ENCODE assay signal across 15 cellular contexts in the genomic region with DNA sequence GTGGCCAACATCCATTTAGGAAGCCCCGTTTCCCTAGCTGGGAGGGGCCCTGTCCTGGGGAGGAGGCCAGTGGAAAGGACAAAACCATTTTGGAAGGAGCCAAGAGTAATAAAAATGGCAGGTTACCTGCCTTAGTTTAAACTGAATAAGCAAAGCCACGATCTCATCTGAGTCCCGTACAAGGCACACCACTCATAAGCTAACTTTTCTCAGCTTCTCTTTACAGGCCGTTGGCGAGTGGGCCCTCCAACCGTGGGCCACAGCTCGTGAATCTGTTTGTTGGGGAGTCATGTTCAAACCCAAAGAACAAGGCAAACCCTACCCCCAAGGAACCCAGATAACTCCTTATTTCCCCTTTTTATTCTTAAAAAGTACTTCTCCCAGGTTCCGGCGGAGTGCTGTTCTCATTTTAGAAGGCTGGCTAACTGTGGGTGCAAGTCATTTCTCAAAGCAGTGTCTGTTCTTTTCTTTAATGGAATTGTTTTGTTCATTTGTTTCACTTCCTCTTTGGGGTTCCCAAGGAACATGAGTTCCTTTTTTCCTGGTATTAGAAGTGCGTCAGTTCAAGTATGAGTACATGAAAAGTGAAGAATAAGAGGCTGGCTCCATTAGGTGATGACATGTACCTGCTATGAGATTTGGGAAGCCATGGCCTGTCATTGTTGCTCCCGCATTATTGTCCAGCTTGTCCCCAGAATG.
DNase-seq lines count a peak whose midpoint lies in the region; ATAC-seq, FAIRE-seq and TF ChIP-seq lines count a peak whose summit lies in the region.
"Had no signal": no experiment of that assay in that cellular context is flagged by ENCODE, and none has a peak within 500 bp of the region (broad histone marks: within the 10 kb centered on the region; RNA-seq: fewer than 3 reads in every experiment).

No MANE protein-coding gene starts in this region.

- H3K9me3 ChIP-seq in heart right ventricle (no peaks in the 10 kb centered on the region), Karpas-422 (ENCODE audit: low read length) (no peaks in the 10 kb centered on the region)

- H3K79me2 ChIP-seq in Karpas-422 (ENCODE audit: low read length), result no peaks in the 10 kb centered on the region

- H4K20me1 ChIP-seq in Karpas-422 (ENCODE audit: insufficient read depth, low read depth, low read length), result peaks cover 4% of the 10 kb centered on the region; the same call in 1 of the 2 replicates

- no peaks in the 10 kb centered on the region for H3K36me3 ChIP-seq in heart right ventricle
- H3K36me3 ChIP-seq in Karpas-422 (ENCODE audit: insufficient read depth, low read length), result no peaks in the 10 kb centered on the region
- H3K36me3 ChIP-seq: neural progenitor cell had no signal

- no peak overlapping the region for H2AFZ ChIP-seq in Karpas-422 (ENCODE audit: low read length)
- H2AFZ ChIP-seq: neural progenitor cell had no signal

- peak in 5 of 8 donors; percentile 13 to 54 (median 27) for ATAC-seq in heart right ventricle
- ATAC-seq in HG02970 (IDR thresholded peaks at IDR 0.05; ENCODE audit: low FRiP score, unreplicated experiment), result no peak
- ATAC-seq in GM18867 (IDR thresholded peaks at IDR 0.05; ENCODE audit: unreplicated experiment), result no peak
- ATAC-seq: effector memory CD8-positive, alpha-beta T cell; SK-N-SH treated with all-trans-retinoic acid at 6 μM for 48 hours had no signal

- no peak overlapping the region for H3K4me2 ChIP-seq in Karpas-422 (ENCODE audit: low read depth, low read length, poor library complexity, severe bottlenecking)
- H3K4me2 ChIP-seq: neural progenitor cell had no signal

- intact Hi-C loops in heart right ventricle (cut with DNase I), result loop anchor here in 1 of 10 donors (10.0 kb wide), 1 partner anchor 289 kb away; the partner anchor contains the start of gene ETS2

- H3K27ac ChIP-seq in heart right ventricle, result peak overlapping the region in 7 of 10 donors; percentile 1 to 84 (median 58)
- no peak overlapping the region for H3K27ac ChIP-seq in Karpas-422 (ENCODE audit: low read length)
- H3K27ac ChIP-seq: neural progenitor cell had no signal

- FAIRE-seq in urothelium cell line (lab: Jason Lieb, UNC), result no peak

- H3K9me2 ChIP-seq in Karpas-422 (replicated peaks; ENCODE audit: insufficient read depth, low read length), result no peaks in the 10 kb centered on the region

- peaks cover 2 to 82% (median 27%) of the 10 kb centered on the region in 9 donors for H3K4me1 ChIP-seq in heart right ventricle
- peaks cover 25% of the 10 kb centered on the region for H3K4me1 ChIP-seq in Karpas-422 (ENCODE audit: low read length)

- H3K27me3 ChIP-seq in heart right ventricle (no peaks in the 10 kb centered on the region), Karpas-422 (ENCODE audit: low read length) (no peaks in the 10 kb centered on the region)
- H3K27me3 ChIP-seq: neural progenitor cell had no signal

- TF ChIP-seq CTCF in heart right ventricle (IDR thresholded peaks at IDR 0.05), result no peak

- DNase-seq in CD1c-positive myeloid dendritic cell (ENCODE audit: extremely low spot score) (peak; percentile 93), SIG-M5 (lab: John Stamatoyannopoulos, UW) (peak; percentile 81), heart right ventricle (no peak), putamen (ENCODE audit: low spot score) (peak; percentile 37), Karpas-422 (no peak), urothelium cell line (ENCODE audit: low spot score) (no peak)
- DNase-seq: activated CD4-positive, alpha-beta T cell treated with anti-CD3 and anti-CD28 coated beads for 1 hour; effector memory CD8-positive, alpha-beta T cell; H7; NCI-H1436; NCI-H748 treated with DMSO at 0.1 percent for 48 hours had no signal

- WGBS in heart right ventricle, 2 donors, result 86 to 87% methylated on average over 11 of the region's 11 CpGs

- H3K9ac ChIP-seq in Karpas-422 (ENCODE audit: low read length), result no peak overlapping the region
- H3K9ac ChIP-seq: neural progenitor cell had no signal

- H3K4me3 ChIP-seq in heart right ventricle (no peak overlapping the region), Karpas-422 (ENCODE audit: low read length) (no peak overlapping the region)
- H3K4me3 ChIP-seq: neural progenitor cell had no signal

Comparison
In these comparisons a context has a peak if more than half of its experiments do, and no peak if none do; other contexts are left out.
1. DNase-seq: peak in CD1c-positive myeloid dendritic cell (single experiment), SIG-M5 (single experiment) and putamen (single experiment); none in heart right ventricle (0 of 2), Karpas-422 (single experiment) and urothelium cell line (single experiment).
2. ATAC-seq: peak in heart right ventricle (5 of 8); none in HG02970 (single experiment) and GM18867 (single experiment).